ENCODE assay signal across 30 cellular contexts in genomic region chr13:32417995-32418394, GRCh38.
"Had no signal": no experiment of that assay in that cellular context is flagged by ENCODE, and none has a peak within 500 bp of the region (broad histone marks: within the 10 kb centered on the region; RNA-seq: fewer than 3 reads in every experiment).

No MANE protein-coding gene starts in this region.

- H3K9me3 ChIP-seq: esophagus muscularis mucosa, gastrocnemius medialis had no signal

- ATAC-seq: activated CD4-positive, alpha-beta T cell treated with anti-CD3 and anti-CD28 coated beads for 36 hours; activated CD8-positive, alpha-beta memory T cell treated with anti-CD3 and anti-CD28 coated beads, Interleukin-2, amount 10 ng/mL, durations not matched to agents 7 days and 5 days; activated CD8-positive, alpha-beta T cell treated with anti-CD3 and anti-CD28 coated beads, Interleukin-2, amount 10 ng/mL, durations not matched to agents 7 days and 5 days; effector memory CD8-positive, alpha-beta T cell; foreskin keratinocyte; gastrocnemius medialis; heart left ventricle; T-helper 17 cell had no signal

- H3K36me3 ChIP-seq: brain microvascular endothelial cell, gastrocnemius medialis had no signal

- H3K27me3 Mint-ChIP-seq: activated CD4-positive, alpha-beta memory T cell treated with anti-CD3 and anti-CD28 coated beads for 36 hours; activated CD4-positive, alpha-beta T cell treated with anti-CD3 and anti-CD28 coated beads for 36 hours; activated CD4-positive, alpha-beta T cell treated with anti-CD3 and anti-CD28 coated beads, Interleukin-2, amount 10 ng/mL, durations not matched to agents 24 days and 14 days; activated CD8-positive, alpha-beta memory T cell treated with anti-CD3 and anti-CD28 coated beads, Interleukin-2, amount 10 ng/mL, durations not matched to agents 7 days and 5 days; activated naive CD8-positive, alpha-beta T cell; activated T-cell treated with anti-CD3 and anti-CD28 coated beads, Interleukin-2, amount 50 U/mL, for 24 hours; effector memory CD8-positive, alpha-beta T cell; T-helper 17 cell had no signal

- H3K4me1 Mint-ChIP-seq: activated CD4-positive, alpha-beta T cell treated with anti-CD3 and anti-CD28 coated beads for 36 hours; activated CD4-positive, alpha-beta T cell treated with anti-CD3 and anti-CD28 coated beads, Interleukin-2, amount 10 ng/mL, durations not matched to agents 24 days and 14 days; activated CD8-positive, alpha-beta memory T cell treated with anti-CD3 and anti-CD28 coated beads, Interleukin-2, amount 10 ng/mL, durations not matched to agents 7 days and 5 days had no signal

- DNase-seq: activated CD4-positive, alpha-beta memory T cell treated with anti-CD3 and anti-CD28 coated beads for 36 hours; activated CD4-positive, alpha-beta T cell treated with anti-CD3 and anti-CD28 coated beads for 36 hours; activated CD4-positive, alpha-beta T cell treated with anti-CD3 and anti-CD28 coated beads, Interleukin-2, amount 10 ng/mL, durations not matched to agents 24 days and 14 days; activated CD4-positive, CD25-positive, alpha-beta regulatory T cell; activated CD4-positive, CD25-positive, alpha-beta regulatory T cell treated with anti-CD3 and anti-CD28 coated beads, Interleukin-2, amount 50 U/mL, for 72 hours; activated CD8-positive, alpha-beta memory T cell treated with anti-CD3 and anti-CD28 coated beads, Interleukin-2, amount 10 ng/mL, durations not matched to agents 7 days and 5 days; activated CD8-positive, alpha-beta memory T cell treated with anti-CD3 and anti-CD28 coated beads, Interleukin-2, amount 50 U/mL, for 4 hours; activated CD8-positive, alpha-beta T cell treated with anti-CD3 and anti-CD28 coated beads, Interleukin-2, amount 10 ng/mL, durations not matched to agents 7 days and 5 days; activated effector memory CD4-positive, alpha-beta T cell treated with anti-CD3 and anti-CD28 coated beads, Interleukin-2, amount 50 U/mL, for 16 hours; activated naive CD4-positive, alpha-beta T cell treated with anti-CD3 and anti-CD28 coated beads for 36 hours; activated T-cell treated with anti-CD3 and anti-CD28 coated beads, Interleukin-2, amount 50 U/mL, for 24 hours; amniotic stem cell; anterior cingulate cortex; brain microvascular endothelial cell; cortex of kidney; dermis blood vessel endothelial cell; effector CD4-positive, alpha-beta T cell; effector memory CD8-positive, alpha-beta T cell; erythroblast; foreskin keratinocyte; gastrocnemius medialis; glutamatergic neuron; heart left ventricle; T-helper 1 cell; T-helper 17 cell; T1000 had no signal

- H3K27ac Mint-ChIP-seq: activated CD4-positive, alpha-beta memory T cell treated with anti-CD3 and anti-CD28 coated beads for 36 hours; activated CD4-positive, alpha-beta T cell treated with anti-CD3 and anti-CD28 coated beads for 36 hours; activated CD4-positive, alpha-beta T cell treated with anti-CD3 and anti-CD28 coated beads, Interleukin-2, amount 10 ng/mL, durations not matched to agents 24 days and 14 days; activated CD8-positive, alpha-beta memory T cell treated with anti-CD3 and anti-CD28 coated beads, Interleukin-2, amount 10 ng/mL, durations not matched to agents 7 days and 5 days; activated CD8-positive, alpha-beta T cell treated with anti-CD3 and anti-CD28 coated beads, Interleukin-2, amount 10 ng/mL, durations not matched to agents 7 days and 5 days; activated naive CD4-positive, alpha-beta T cell treated with anti-CD3 and anti-CD28 coated beads for 36 hours; activated naive CD8-positive, alpha-beta T cell; activated T-cell treated with anti-CD3 and anti-CD28 coated beads, Interleukin-2, amount 50 U/mL, for 24 hours; activated T-helper 2 cell treated with anti-CD3 and anti-CD28 coated beads, Interferon-gamma antibody, Interleukin-2, Interleukin-4, amounts not matched to agents 10 μg/mL and 5 μg/mL and 100 μg/mL, durations not matched to agents 14 hours and 24 hours and 36 hours; T-helper 17 cell; T-helper 2 cell treated with Interferon-gamma antibody and Interleukin-4, amounts not matched to agents 5 μg/mL and 100 μg/mL, for 36 hours had no signal

- H3K4me3 Mint-ChIP-seq: activated CD4-positive, alpha-beta memory T cell treated with anti-CD3 and anti-CD28 coated beads for 36 hours; activated CD4-positive, alpha-beta T cell treated with anti-CD3 and anti-CD28 coated beads for 36 hours; activated CD4-positive, alpha-beta T cell treated with anti-CD3 and anti-CD28 coated beads, Interleukin-2, amount 10 ng/mL, durations not matched to agents 24 days and 14 days; activated CD8-positive, alpha-beta memory T cell treated with anti-CD3 and anti-CD28 coated beads, Interleukin-2, amount 10 ng/mL, durations not matched to agents 7 days and 5 days; activated CD8-positive, alpha-beta T cell treated with anti-CD3 and anti-CD28 coated beads, Interleukin-2, amount 10 ng/mL, durations not matched to agents 7 days and 5 days; activated naive CD4-positive, alpha-beta T cell treated with anti-CD3 and anti-CD28 coated beads for 36 hours; activated T-cell treated with anti-CD3 and anti-CD28 coated beads, Interleukin-2, amount 50 U/mL, for 24 hours; effector memory CD8-positive, alpha-beta T cell; T-helper 2 cell treated with Interferon-gamma antibody and Interleukin-4, amounts not matched to agents 5 μg/mL and 100 μg/mL, for 36 hours had no signal

- H3K4me3 ChIP-seq: esophagus muscularis mucosa, gastrocnemius medialis, heart left ventricle had no signal

- H3K27me3 ChIP-seq: brain microvascular endothelial cell, esophagus muscularis mucosa, foreskin keratinocyte, gastrocnemius medialis, heart left ventricle had no signal
